8 cellular contexts compared by ENCODE assay signal in the genomic region with DNA sequence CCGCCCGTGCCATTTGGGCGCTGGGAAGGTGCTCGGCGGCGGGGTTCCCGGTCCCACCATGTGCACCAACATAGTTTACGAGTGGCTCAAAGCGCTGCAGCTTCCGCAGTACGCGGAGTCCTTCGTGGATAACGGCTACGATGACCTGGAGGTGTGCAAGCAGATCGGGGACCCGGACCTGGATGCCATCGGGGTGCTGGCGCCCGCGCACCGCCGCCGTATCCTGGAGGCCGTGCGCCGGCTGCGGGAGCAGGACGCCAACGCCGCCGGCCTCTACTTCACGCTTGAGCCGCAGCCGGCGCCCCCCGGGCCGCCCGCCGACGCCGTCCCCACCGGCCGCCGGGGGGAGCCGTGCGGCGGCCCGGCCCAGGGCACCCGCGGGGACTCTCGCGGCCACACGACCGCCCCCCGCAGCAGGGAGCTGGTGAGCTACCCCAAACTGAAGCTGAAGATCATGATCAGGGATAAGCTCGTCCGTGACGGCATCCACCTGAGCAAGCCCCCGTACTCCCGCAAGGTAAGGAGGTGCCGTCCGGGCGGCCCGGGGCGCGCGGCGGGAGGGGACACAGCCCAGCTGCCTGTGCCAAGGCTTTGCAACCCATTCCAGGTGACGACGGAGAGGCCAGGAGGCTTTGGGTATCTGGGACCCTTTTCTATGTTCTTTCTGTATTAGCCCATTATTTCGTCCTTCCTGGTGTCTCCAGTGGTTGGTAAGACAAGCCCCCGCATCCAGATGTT. TPM values are rescaled to one million over a fixed set of nuclear protein-coding genes. Genes with fewer than 3 reads are reported as not detected.
A peak's percentile ranks its signal among the peaks of the same experiment; 100 is the strongest.
DNase-seq lines count a peak whose midpoint lies in the region; ATAC-seq, FAIRE-seq and TF ChIP-seq lines count a peak whose summit lies in the region.

No MANE protein-coding gene starts in this region.

- no peak overlapping the region for H3K27ac ChIP-seq in K562 (ENCODE audit: extremely low read depth, low read depth, low read length)
- H3K27ac ChIP-seq in thymus (ENCODE audit: low read depth): no peak overlapping the region

- no TSS peak for BruUV-seq in K562 (replicated peaks; lab: Mats Ljungman, UMichigan)

- in situ Hi-C loops in K562 (cut with MboI): loop anchor here (5.0 kb wide), 1 partner anchor 658 kb away; no protein-coding TSS in a partner anchor

- POLR2A ChIA-PET in K562 (lab: Yijun Ruan, JAX): no interaction called here

- no peaks in the 10 kb centered on the region for H3K79me2 ChIP-seq in K562 (ENCODE audit: control insufficient read depth, insufficient read depth, low read length)

- H3K9me3 ChIP-seq in K562 (replicated peaks; ENCODE audit: control insufficient read depth, insufficient read depth, low read depth, low read length) (no peaks in the 10 kb centered on the region), thymus (ENCODE audit: control insufficient read depth) (no peaks in the 10 kb centered on the region)

- intact Hi-C loops in K562 (cut with micrococcal nuclease): loop anchor here (5.0 to 10.0 kb wide), 3 partner anchors 216 to 743 kb away; no protein-coding TSS in a partner anchor

- H3K27me3 ChIP-seq in K562 (ENCODE audit: control insufficient read depth in 2 of 2, insufficient read depth in 2 of 2, low read length in 2 of 2) (peaks cover 11 to 50% of the 10 kb centered on the region in 2 experiments), thymus (ENCODE audit: control insufficient read depth, insufficient read depth) (peaks cover 41% of the 10 kb centered on the region)

- CTCF ChIA-PET in K562 (lab: Yijun Ruan, JAX; ENCODE audit: low intra/inter-chr PET ratio): interaction anchor here (0.6 to 3.6 kb wide), 3 partner anchors 297 to 1020 kb away, joined by 3 to 27 read pairs (median 6); no protein-coding TSS in a partner anchor

- peak overlapping the region; percentile 76 for H2AFZ ChIP-seq in K562 (ENCODE audit: low read depth, low read length)

- peaks cover 18 to 29% of the 10 kb centered on the region in 2 experiments; a peak in 4 of 5 replicates for H3K4me1 ChIP-seq in K562 (replicated peaks in 1 of 2; ENCODE audit: control insufficient read depth in 2 of 2, insufficient read depth in 2 of 2, low read length in 2 of 2)
- H3K4me1 ChIP-seq in thymus (ENCODE audit: control insufficient read depth, insufficient read depth, low read length): no peaks in the 10 kb centered on the region

- no peak for FAIRE-seq in K562 (lab: Jason Lieb, UNC)

- peaks cover 9% of the 10 kb centered on the region; the same call in 1 of the 2 replicates for H4K20me1 ChIP-seq in K562 (replicated peaks; ENCODE audit: control insufficient read depth, insufficient read depth, low read length)

- H3K4me3 ChIP-seq in K562 (peak overlapping the region; percentile 34), thymus (ENCODE audit: low read length) (peak overlapping the region; percentile 22)

- DNase-seq in GM10266 (ENCODE audit: extremely low spot score) (peak; percentile 36), K562 (ENCODE audit: extremely low read depth in 1 of 4, low spot score in 3 of 4) (peak in 3 of 4 experiments; percentile 41 to 54 (median 52)), left lobe of liver (ENCODE audit: low spot score) (peak; percentile 50), HCEC 1CT (no peak), NK-92 (lab: John Stamatoyannopoulos, UW; ENCODE audit: unreplicated experiment) (no peak), kidney tubule cell (ENCODE audit: low spot score) (no peak)

- H3K36me3 ChIP-seq in K562 (ENCODE audit: control insufficient read depth, insufficient read depth, low read length): no peaks in the 10 kb centered on the region
- no peaks in the 10 kb centered on the region for H3K36me3 ChIP-seq in thymus (ENCODE audit: control insufficient read depth, insufficient read depth)

- no peak for TF ChIP-seq POLR2A in K562 (conservative IDR thresholded peaks at IDR 0.05)

- TF ChIP-seq RAD21 in K562 (CRISPR knock-in tag; conservative IDR thresholded peaks at IDR 0.05 in 1 of 2, IDR thresholded peaks at IDR 0.05 in 1 of 2): peak in 1 of 2 experiments; percentile 36; a peak in 2 of 4 replicates

- no peaks in the 10 kb centered on the region for H3K9me1 ChIP-seq in K562 (ENCODE audit: control insufficient read depth, insufficient read depth, low read length)

- TF ChIP-seq CTCF in GM10266 (IDR thresholded peaks at IDR 0.05; ENCODE audit: control insufficient read depth, insufficient read depth, low read depth, missing control alignments) (peak; percentile 6), K562 (IDR thresholded peaks at IDR 0.05 in 2 of 3, conservative IDR thresholded peaks at IDR 0.05 in 1 of 3; ENCODE audit: insufficient read depth in 2 of 3, low read depth in 1 of 3, low read length in 3 of 3) (peak in 1 of 3 experiments; percentile 10; a peak in 1 of 6 replicates)

- peak; percentile 19 for ATAC-seq in HG02798 (IDR thresholded peaks at IDR 0.05; ENCODE audit: poor library complexity, unreplicated experiment)
- ATAC-seq in K562: 0 out of 3 replicates have a peak, but pooled peaks have one; percentile 15
- ATAC-seq in left lobe of liver: peak; percentile 21

- H3K4me2 ChIP-seq in K562 (ENCODE audit: insufficient read depth, low read length): peak overlapping the region; percentile 72

- H3K9ac ChIP-seq in K562 (ENCODE audit: insufficient read depth in 1 of 2, low read depth in 2 of 2, low read length in 2 of 2): peak overlapping the region in 1 of 2 experiments; percentile 90; a peak in 2 of 4 replicates

- WGBS in K562 (ENCODE audit: insufficient coverage, low coverage, missing lambda C conversion rate): 28% methylated on average over 56 of the region's 73 CpGs
- 3% methylated on average over 73 of the region's 73 CpGs for WGBS in thymus

- no peak for TF ChIP-seq EP300 in K562 (IDR thresholded peaks at IDR 0.05; ENCODE audit: low read length)

TF ChIP-seq in K562, 482 proteins besides CTCF, POLR2A, EP300 and RAD21:
- TF ChIP-seq HNRNPLL (IDR thresholded peaks at IDR 0.05; ENCODE audit: low read depth, low read length, poor library complexity, severe bottlenecking): peak; percentile 61
- TF ChIP-seq ZBTB7A (IDR thresholded peaks at IDR 0.05; ENCODE audit: borderline replicate concordance, control insufficient read depth, low read depth, low read length): peak; percentile 33; the same call in 1 of the 2 replicates
- no peak for TF ChIP-seq JUNB (CRISPR knock-in tag; conservative IDR thresholded peaks at IDR 0.05)
TF ChIP-seq in K562: peak in this region for 2.

RNA-seq across cellular contexts. Expression of a gene that starts 0.6 kb away (rescaled TPM):
- total RNA-seq in K562 (2011; cell fraction: chromatin; rRNA removed; ENCODE audit: low replicate concordance): 0.23 TPM in 1 of 2 replicates, not detected in the other
- total RNA-seq in K562 (2011; cell fraction: nucleolus; rRNA removed): 0.13 TPM in 1 of 2 replicates, not detected in the other
- total RNA-seq in K562 (2011; cell fraction: nucleoplasm; rRNA removed): 0.15 TPM in 1 of 2 replicates, not detected in the other
- 0.29 and 0.36 TPM in 2 replicates for total RNA-seq in K562 (2014; rRNA removed)
- 0.58 and 0.80 TPM in 2 replicates for total RNA-seq in K562 (2014; rRNA removed; fragmentation: Illumina TruSeq; extraction: Trizol)
- 0.83 and 0.91 TPM in 2 replicates for total RNA-seq in K562 (2015; rRNA removed; fragmentation: Illumina TruSeq; extraction: Trizol)
- total RNA-seq in K562 (2021): 0.55 and 0.58 TPM in 2 replicates
- 0.08 and 0.61 TPM in 2 replicates for polyA plus RNA-seq in K562 (2011; rRNA removed)
- 0.06 and 0.18 TPM in 2 replicates for polyA plus RNA-seq in K562 (2011; cell fraction: cytosol; rRNA removed)
- polyA plus RNA-seq in K562 (2011; cell fraction: nucleus; rRNA removed): 0.14 and 0.33 TPM in 2 replicates
- polyA plus RNA-seq in K562 (2012): 0.39 and 0.57 TPM in 2 replicates
- 0.44 and 0.62 TPM in 2 replicates for polyA plus RNA-seq in K562 (2014; fragmentation: Illumina TruSeq; extraction: Trizol)
- polyA plus RNA-seq in K562 (2014; fragmentation: Nextera tagmentation; extraction: Ambion mirVana): under 1 TPM; 0.15 to 0.22 TPM
- polyA plus RNA-seq in K562 (2014; rRNA removed): 0.20 and 0.30 TPM in 2 replicates
- 0.06 and 0.39 TPM in 2 replicates for polyA minus RNA-seq in K562 (2011; rRNA and poly(A)+ RNA removed)
- polyA minus RNA-seq in K562 (2011; cell fraction: cytosol; rRNA and poly(A)+ RNA removed): 0.29 TPM in 1 of 2 replicates, not detected in the other
- polyA minus RNA-seq in K562 (2011; cell fraction: nucleus; rRNA and poly(A)+ RNA removed): 0.40 TPM in 1 of 2 replicates, not detected in the other
- total RNA-seq in left lobe of liver: 12.0 TPM
- polyA plus RNA-seq in thymus: 1.2 TPM

Comparison
In these comparisons a context has a peak if more than half of its experiments do, and no peak if none do; other contexts are left out.
1. DNase-seq: peak in GM10266 (single experiment), K562 (3 of 4) and left lobe of liver (single experiment); none in HCEC 1CT (single experiment), NK-92 (single experiment) and kidney tubule cell (single experiment).
2. Peak in every context shown above with its lines, with median percentiles within 50 percentile points of each other: ATAC-seq.